Comparison of ENCODE assay signal across 8 cellular contexts in the genomic region with DNA sequence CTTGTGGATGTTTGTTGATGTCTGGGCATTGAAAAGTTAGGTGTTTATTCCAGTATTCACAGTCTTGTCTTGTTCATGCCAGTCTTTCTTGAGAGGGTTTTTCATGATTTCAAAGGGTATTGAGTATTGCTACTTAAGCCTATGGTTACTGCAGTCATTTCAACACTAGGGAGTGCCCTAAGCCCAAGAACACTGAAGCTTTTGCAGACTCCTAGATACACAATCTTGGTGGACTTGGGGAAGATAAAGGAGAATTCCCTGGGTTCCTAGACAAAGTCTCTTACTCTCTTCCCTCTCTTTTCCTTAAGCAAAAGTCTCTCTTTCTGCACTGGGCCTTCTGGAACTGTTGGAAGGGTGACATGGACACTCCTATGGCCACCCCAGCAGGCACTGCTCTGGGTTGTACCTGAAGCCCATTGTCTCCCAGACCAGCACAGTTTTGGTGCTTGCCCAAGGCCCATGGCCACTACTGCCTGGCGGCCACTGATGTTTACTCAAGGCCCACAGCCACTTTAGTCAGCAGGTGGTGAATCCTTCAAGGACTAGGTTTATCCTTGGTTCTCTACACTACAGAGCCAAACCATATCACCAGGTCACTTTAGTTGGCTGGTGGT. TPM values are rescaled to one million over a fixed set of nuclear protein-coding genes. Genes with fewer than 3 reads are reported as not detected.
A peak's percentile ranks its signal among the peaks of the same experiment; 100 is the strongest.
DNase-seq lines count a peak whose midpoint lies in the region; TF ChIP-seq lines count a peak whose summit lies in the region.

No MANE protein-coding gene starts in this region.

- H2BK5ac ChIP-seq in H9 (ENCODE audit: insufficient read length, low read length), result no peak overlapping the region

- no peak overlapping the region; a peak in 1 of 7 replicates for H3K27ac Mint-ChIP-seq in H9

- DNase-seq in H9 (no peak), NOMO-1 treated with dmso at 0.1 percent for 144 hours (lab: John Stamatoyannopoulos, UW; ENCODE audit: unreplicated experiment) (peak; percentile 51), fibroblast of pulmonary artery (ENCODE audit: low read depth) (peak; percentile 73), midbrain (lab: John Stamatoyannopoulos, UW) (no peak), tibial artery (no peak), NCI-H1930 (lab: John Stamatoyannopoulos, UW) (no peak)
- DNase-seq in stimulated activated CD4-positive, alpha-beta T cell treated with anti-CD3 and anti-CD28 coated beads, Interleukin-4, amount 100 ng/mL, for 1 hour, result no peak

- H3K4me3 ChIP-seq in fibroblast of pulmonary artery (replicated peaks; ENCODE audit: low read depth, low read length) (no peak overlapping the region), tibial artery (no peak overlapping the region)

- H3K36me3 ChIP-seq in tibial artery, result no peaks in the 10 kb centered on the region

- no peaks in the 10 kb centered on the region for H3K4me1 Mint-ChIP-seq in H9

- intact Hi-C loops in tibial artery (cut with DNase I; ENCODE audit: low total_unique reads), result no loop called here

- no CpG with 5 or more reads among the region's 1 CpG for WGBS in H9 (ENCODE audit: extremely low coverage, insufficient read length, low lambda C conversion rate)

- H3K4me3 Mint-ChIP-seq in H9, result no peak overlapping the region

- no peak overlapping the region for H4K5ac ChIP-seq in H9 (ENCODE audit: insufficient read length, low read depth, low read length)

- no peak overlapping the region for H3T11ph ChIP-seq in H9 (ENCODE audit: low read length)

- no peak overlapping the region for H3K18ac ChIP-seq in H9 (ENCODE audit: insufficient read length, low read depth, low read length)

- no peak overlapping the region for H3K14ac ChIP-seq in H9 (ENCODE audit: insufficient read depth, low read length)

- no peak overlapping the region for H2BK20ac ChIP-seq in H9 (ENCODE audit: low read depth, low read length, poor library complexity, severe bottlenecking)

- no peak overlapping the region for H2BK15ac ChIP-seq in H9 (ENCODE audit: low read depth, low read length)

- H3K36me3 Mint-ChIP-seq in H9 (ENCODE audit: insufficient read depth in 1 of 3, low read depth in 3 of 3), result no peaks in the 10 kb centered on the region

- H3K56ac ChIP-seq in H9 (ENCODE audit: insufficient read length, low read depth, low read length), result no peak overlapping the region

- no peak overlapping the region for H4K91ac ChIP-seq in H9 (ENCODE audit: insufficient read length, low read depth, low read length)

- H2AFZ ChIP-seq in H9 (ENCODE audit: low read length), result peak overlapping the region; percentile 49

- no peak overlapping the region for H4K8ac ChIP-seq in H9 (replicated peaks; ENCODE audit: insufficient read length, low read depth, low read length)

- H3K9me3 ChIP-seq in H9 (ENCODE audit: control insufficient read depth, low read depth, low read length) (no peaks in the 10 kb centered on the region), tibial artery (peaks cover 0 to 21% (median 4%) of the 10 kb centered on the region in 3 donors)

- no peaks in the 10 kb centered on the region for H3K79me2 ChIP-seq in H9 (ENCODE audit: insufficient read depth, low read length)

- no peak overlapping the region for H3K4ac ChIP-seq in H9 (ENCODE audit: low read depth, low read length)

- no peaks in the 10 kb centered on the region for H3K23me2 ChIP-seq in H9 (ENCODE audit: insufficient read length, low read depth, low read length, poor library complexity, severe bottlenecking)

- no peak overlapping the region for H3K9ac ChIP-seq in H9 (ENCODE audit: extremely low read depth, insufficient read length, low read length)

- H2AK5ac ChIP-seq in H9 (ENCODE audit: insufficient read length, low read length), result no peak overlapping the region

- no peaks in the 10 kb centered on the region for H3K27me3 ChIP-seq in H9 (ENCODE audit: insufficient read depth, low read length)
- H3K27me3 ChIP-seq in tibial artery, result no peaks in the 10 kb centered on the region

- H3K27me3 Mint-ChIP-seq in H9 (ENCODE audit: low read depth), result peaks cover 13% of the 10 kb centered on the region

- H3K79me1 ChIP-seq in H9 (ENCODE audit: insufficient read depth, low read depth, low read length, poor library complexity, severe bottlenecking), result no peaks in the 10 kb centered on the region

- no peak overlapping the region for H2BK120ac ChIP-seq in H9 (ENCODE audit: low read depth, low read length, poor library complexity, severe bottlenecking)

- H4K20me1 ChIP-seq in H9 (ENCODE audit: control insufficient read depth, insufficient read depth, insufficient read length), result no peaks in the 10 kb centered on the region

- no peaks in the 10 kb centered on the region for H3K9me3 Mint-ChIP-seq in H9

- no peak overlapping the region for H2BK12ac ChIP-seq in H9 (ENCODE audit: insufficient read length, low read depth, low read length)

- no peak overlapping the region for H3K23ac ChIP-seq in H9 (ENCODE audit: insufficient read length, low read depth, low read length)

- TF ChIP-seq CTCF in GM12872 (IDR thresholded peaks at IDR 0.05; ENCODE audit: insufficient read depth, low read depth, low read length), result peak; percentile 63
- peak; percentile 72 for TF ChIP-seq CTCF in H9 (conservative IDR thresholded peaks at IDR 0.05)
- TF ChIP-seq CTCF in fibroblast of pulmonary artery (IDR thresholded peaks at IDR 0.05; ENCODE audit: low read length, missing control alignments), result peak; percentile 60
- TF ChIP-seq CTCF in tibial artery (IDR thresholded peaks at IDR 0.05), result no peak

- no peak overlapping the region for H3K4me2 ChIP-seq in H9 (ENCODE audit: insufficient read depth, insufficient read length, low read length)

- H3K4me1 ChIP-seq in H9 (ENCODE audit: insufficient read depth, low read length), result no peaks in the 10 kb centered on the region
- no peaks in the 10 kb centered on the region for H3K4me1 ChIP-seq in tibial artery

- H3K27ac ChIP-seq in H9 (ENCODE audit: insufficient read length, low read depth, low read length) (no peak overlapping the region), tibial artery (no peak overlapping the region)

RNA-seq across cellular contexts. Expression of a gene that starts 24.9 kb away (rescaled TPM):
- 0.07 TPM in 1 of 2 replicates, not detected in the other for total RNA-seq in H9 (2021)

RNA-seq across cellular contexts. Expression of a gene that starts 55.3 kb away (rescaled TPM):
- not detected in 2 replicates for total RNA-seq in H9 (2021)

Comparison
In these comparisons a context has a peak if more than half of its experiments do, and no peak if none do; other contexts are left out.
1. CTCF ChIP-seq: peak in GM12872 (single experiment), H9 (single experiment) and fibroblast of pulmonary artery (single experiment); none in tibial artery (0 of 2).
2. DNase-seq: peak in NOMO-1 treated with dmso at 0.1 percent for 144 hours (single experiment) and fibroblast of pulmonary artery (single experiment); none in H9 (single experiment), midbrain (single experiment), tibial artery (0 of 2), NCI-H1930 (0 of 2) and stimulated activated CD4-positive, alpha-beta T cell treated with anti-CD3 and anti-CD28 coated beads, Interleukin-4, amount 100 ng/mL, for 1 hour (single experiment).